8 cellular contexts compared by ENCODE assay signal in the genomic region with DNA sequence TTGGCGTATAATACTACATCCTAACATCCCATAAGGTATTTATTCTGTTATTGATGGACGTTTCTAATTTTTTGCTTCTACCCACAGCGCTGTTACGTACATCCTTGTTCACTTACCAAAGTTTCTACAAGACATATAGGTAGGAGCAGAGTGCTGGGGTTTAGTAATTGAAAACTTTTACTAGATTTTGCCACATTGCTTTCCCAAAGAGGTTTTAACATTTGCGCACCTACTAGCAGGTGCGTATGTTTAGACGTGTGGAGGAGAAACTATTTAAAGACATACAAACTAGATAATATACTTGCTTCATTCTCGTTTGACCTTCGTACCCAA. TPM values are rescaled to one million over a fixed set of nuclear protein-coding genes. Genes with fewer than 3 reads are reported as not detected.
DNase-seq lines count a peak whose midpoint lies in the region; ATAC-seq and TF ChIP-seq lines count a peak whose summit lies in the region.

No MANE protein-coding gene starts in this region.

- peak; percentile 1 to 2 for ATAC-seq in activated CD4-positive, CD25-positive, alpha-beta regulatory T cell treated with anti-CD3 and anti-CD28 coated beads, Interleukin-2, amount 50 U/mL, for 24 hours

- peaks cover 24% of the 10 kb centered on the region for H3K4me1 Mint-ChIP-seq in endothelial cell (ENCODE audit: unreplicated experiment)
- H3K4me1 Mint-ChIP-seq in progenitor cell of endocrine pancreas (ENCODE audit: low read depth) = peaks cover 28% of the 10 kb centered on the region

- H3K36me3 ChIP-seq in MG63 = peaks cover 43% of the 10 kb centered on the region

- H3K27ac Mint-ChIP-seq in endothelial cell (ENCODE audit: unreplicated experiment) = peak overlapping the region; percentile 98
- H3K27ac Mint-ChIP-seq in progenitor cell of endocrine pancreas = peak overlapping the region; percentile 100

- DNase-seq in activated CD4-positive, CD25-positive, alpha-beta regulatory T cell (lab: John Stamatoyannopoulos, UW) = no peak
- DNase-seq in MG63 = no peak
- no peak for DNase-seq in endothelial cell (ENCODE audit: low spot score)
- no peak for DNase-seq in progenitor cell of endocrine pancreas (ENCODE audit: low spot score, unreplicated experiment)
- no peak for DNase-seq in pons (ENCODE audit: low spot score)
- DNase-seq in GM10248 (ENCODE audit: extremely low spot score) = no peak
- no peak for DNase-seq in HUDEP-2 (lab: John Stamatoyannopoulos, UW; ENCODE audit: unreplicated experiment in 76 of 76)

- H3K36me3 Mint-ChIP-seq in endothelial cell (ENCODE audit: low read depth, unreplicated experiment) = peaks cover 10% of the 10 kb centered on the region
- H3K36me3 Mint-ChIP-seq in progenitor cell of endocrine pancreas (ENCODE audit: insufficient read depth) = peaks cover 10% of the 10 kb centered on the region

- CTCF ChIA-PET in GM10248 (lab: Yijun Ruan, JAX) = no interaction called here

- H3K27me3 ChIP-seq in MG63 = no peaks in the 10 kb centered on the region

- peak overlapping the region; percentile 92 for H3K4me3 ChIP-seq in MG63

- H3K4me3 Mint-ChIP-seq in endothelial cell (ENCODE audit: unreplicated experiment) (peak overlapping the region; percentile 98), progenitor cell of endocrine pancreas (ENCODE audit: low read depth) (peak overlapping the region; percentile 95)

- H3K27me3 Mint-ChIP-seq in endothelial cell (ENCODE audit: unreplicated experiment) (peaks cover 3% of the 10 kb centered on the region), progenitor cell of endocrine pancreas (no peaks in the 10 kb centered on the region)

- TF ChIP-seq CTCF in endothelial cell (IDR thresholded peaks at IDR 0.05; ENCODE audit: unreplicated experiment) (no peak), progenitor cell of endocrine pancreas (IDR thresholded peaks at IDR 0.05; ENCODE audit: unreplicated experiment) (no peak), GM10248 (IDR thresholded peaks at IDR 0.05; ENCODE audit: control extremely low read depth, extremely low read depth, low read depth, missing control alignments) (no peak)

- no peaks in the 10 kb centered on the region for H3K9me3 ChIP-seq in MG63

- POLR2A ChIA-PET in GM10248 (lab: Yijun Ruan, JAX) = interaction anchor here (0.6 to 0.7 kb wide), 2 partner anchors 50 to 81 kb away, joined by 3 read pairs; no protein-coding TSS in a partner anchor

- H3K9me3 Mint-ChIP-seq in endothelial cell (ENCODE audit: unreplicated experiment) (no peaks in the 10 kb centered on the region), progenitor cell of endocrine pancreas (ENCODE audit: low read depth) (no peaks in the 10 kb centered on the region)

RNA-seq across cellular contexts. Expression of a gene that starts 0.6 kb away (rescaled TPM):
- total RNA-seq in MG63 (2014; rRNA removed; shearing (Covaris generic); ENCODE audit: low replicate concordance) = 1,701 and 2,215 TPM in 2 replicates
- total RNA-seq in endothelial cell (ENCODE audit: unreplicated experiment) (910 TPM), progenitor cell of endocrine pancreas (720 and 742 TPM in 2 replicates)

RNA-seq across cellular contexts. Expression of a gene that starts 19.8 kb away (rescaled TPM):
- total RNA-seq in MG63 (2014; rRNA removed; shearing (Covaris generic); ENCODE audit: low replicate concordance) = 19.9 and 25.8 TPM in 2 replicates
- total RNA-seq in endothelial cell (ENCODE audit: unreplicated experiment) (2.1 TPM), progenitor cell of endocrine pancreas (4.2 and 5.8 TPM in 2 replicates)
